8 cellular contexts compared by ENCODE assay signal in the genomic region with DNA sequence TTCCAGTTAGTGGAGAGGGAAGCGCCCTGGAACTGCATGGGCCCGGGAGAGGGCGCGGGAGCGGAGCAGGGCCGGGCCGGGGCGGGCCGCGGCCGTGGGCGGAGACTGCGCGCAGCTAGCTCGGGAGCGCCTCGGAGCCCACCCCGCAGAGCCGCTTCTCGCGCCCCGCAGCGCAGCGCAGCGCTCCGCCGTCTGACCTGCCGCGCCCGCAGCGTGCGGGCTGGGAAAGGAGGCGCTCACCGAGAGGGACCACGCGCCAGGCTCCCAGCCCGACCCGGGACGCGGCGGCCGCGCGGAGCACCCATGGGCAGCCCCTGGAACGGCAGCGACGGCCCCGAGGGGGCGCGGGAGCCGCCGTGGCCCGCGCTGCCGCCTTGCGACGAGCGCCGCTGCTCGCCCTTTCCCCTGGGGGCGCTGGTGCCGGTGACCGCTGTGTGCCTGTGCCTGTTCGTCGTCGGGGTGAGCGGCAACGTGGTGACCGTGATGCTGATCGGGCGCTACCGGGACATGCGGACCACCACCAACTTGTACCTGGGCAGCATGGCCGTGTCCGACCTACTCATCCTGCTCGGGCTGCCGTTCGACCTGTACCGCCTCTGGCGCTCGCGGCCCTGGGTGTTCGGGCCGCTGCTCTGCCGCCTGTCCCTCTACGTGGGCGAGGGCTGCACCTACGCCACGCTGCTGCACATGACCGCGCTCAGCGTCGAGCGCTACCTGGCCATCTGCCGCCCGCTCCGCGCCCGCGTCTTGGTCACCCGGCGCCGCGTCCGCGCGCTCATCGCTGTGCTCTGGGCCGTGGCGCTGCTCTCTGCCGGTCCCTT. TPM values are rescaled to one million over a fixed set of nuclear protein-coding genes. Genes with fewer than 3 reads are reported as not detected.
DNase-seq lines count a peak whose midpoint lies in the region; ATAC-seq and TF ChIP-seq lines count a peak whose summit lies in the region.

A gene with protein sequence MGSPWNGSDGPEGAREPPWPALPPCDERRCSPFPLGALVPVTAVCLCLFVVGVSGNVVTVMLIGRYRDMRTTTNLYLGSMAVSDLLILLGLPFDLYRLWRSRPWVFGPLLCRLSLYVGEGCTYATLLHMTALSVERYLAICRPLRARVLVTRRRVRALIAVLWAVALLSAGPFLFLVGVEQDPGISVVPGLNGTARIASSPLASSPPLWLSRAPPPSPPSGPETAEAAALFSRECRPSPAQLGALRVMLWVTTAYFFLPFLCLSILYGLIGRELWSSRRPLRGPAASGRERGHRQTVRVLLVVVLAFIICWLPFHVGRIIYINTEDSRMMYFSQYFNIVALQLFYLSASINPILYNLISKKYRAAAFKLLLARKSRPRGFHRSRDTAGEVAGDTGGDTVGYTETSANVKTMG (plus strand): TSS at position 304 of the 821 bp plus-strand sequence. CDS start 0 bp downstream, at position 304.

- H3K36me3 Mint-ChIP-seq in effector memory CD8-positive, alpha-beta T cell (ENCODE audit: insufficient read depth), result no peaks in the 10 kb centered on the region

- H3K27ac ChIP-seq in thoracic aorta, result no peak within 1 kb of the TSS

- H3K4me1 ChIP-seq in mucosa of descending colon (ENCODE audit: low read depth) (peaks cover 7% of the 10 kb centered on the region), thoracic aorta (ENCODE audit: control insufficient read depth in 1 of 2, low read depth in 2 of 2) (peaks cover 5 to 18% of the 10 kb centered on the region in 2 donors)

- no peak for TF ChIP-seq CTCF in mucosa of descending colon (IDR thresholded peaks at IDR 0.05)
- peak; percentile 5 for TF ChIP-seq CTCF in thoracic aorta (IDR thresholded peaks at IDR 0.05)

- peaks cover 4 to 13% of the 10 kb centered on the region in 2 donors for H3K4me1 Mint-ChIP-seq in effector memory CD8-positive, alpha-beta T cell (ENCODE audit: low read depth in 2 of 2)

- H3K27ac Mint-ChIP-seq in effector memory CD8-positive, alpha-beta T cell, result no peak within 1 kb of the TSS

- CTCF ChIA-PET in HEK293T (lab: Yijun Ruan, JAX), result no interaction called here

- H3K4me3 ChIP-seq in mucosa of descending colon, result no peak within 1 kb of the TSS
- H3K4me3 ChIP-seq in thoracic aorta, result peak within 1 kb of the TSS; percentile 66

- H3K4me3 Mint-ChIP-seq in effector memory CD8-positive, alpha-beta T cell, result peak within 1 kb of the TSS; percentile 71 to 84

- H3K27me3 Mint-ChIP-seq in effector memory CD8-positive, alpha-beta T cell, result peaks cover 53 to 77% of the 10 kb centered on the region in 2 donors

- H3K9me3 Mint-ChIP-seq in effector memory CD8-positive, alpha-beta T cell, result no peaks in the 10 kb centered on the region

- H3K36me3 ChIP-seq in mucosa of descending colon (ENCODE audit: low read depth) (no peaks in the 10 kb centered on the region), thoracic aorta (no peaks in the 10 kb centered on the region)

- POLR2A ChIA-PET in HEK293T (lab: Yijun Ruan, JAX), result no interaction called here

- peak; percentile 36 for DNase-seq in AG08395 (ENCODE audit: low spot score)
- DNase-seq in HEK293T (ENCODE audit: extremely low spot score), result peak; percentile 73
- peak; percentile 22 to 36 (median 23) for DNase-seq in effector memory CD8-positive, alpha-beta T cell
- DNase-seq in mucosa of descending colon, result peak in 2 of 3 donors; percentile 58 to 65
- DNase-seq in thoracic aorta (ENCODE audit: low spot score), result no peak
- no peak for DNase-seq in SIG-M5 treated with dmso at 0.1 percent for 504 hours (lab: John Stamatoyannopoulos, UW; ENCODE audit: unreplicated experiment)

- intact Hi-C loops in mucosa of descending colon (cut with DNase I, micrococcal nuclease), result no loop called here

- ATAC-seq in activated CD4-positive, CD25-positive, alpha-beta regulatory T cell treated with anti-CD3 and anti-CD28 coated beads, Interleukin-2, amount 50 U/mL, for 24 hours, result peak; percentile 44 to 63
- peak; percentile 81 for ATAC-seq in effector memory CD8-positive, alpha-beta T cell (replicated peaks)
- ATAC-seq in mucosa of descending colon, result peak; percentile 80
- ATAC-seq in thoracic aorta (ENCODE audit: insufficient number of reproducible peaks, low FRiP score, low read depth), result no peak
- no peak for ATAC-seq in HG02571 (IDR thresholded peaks at IDR 0.05; ENCODE audit: unreplicated experiment)

- H3K9me3 ChIP-seq in mucosa of descending colon (no peaks in the 10 kb centered on the region), thoracic aorta (no peaks in the 10 kb centered on the region)

- H3K27me3 ChIP-seq in thoracic aorta (replicated peaks; ENCODE audit: insufficient read depth), result peaks cover 5% of the 10 kb centered on the region

TF ChIP-seq in HEK293T, 16 proteins besides CTCF, POLR2A, EP300 and RAD21:
- TF ChIP-seq L3MBTL2 (conservative IDR thresholded peaks at IDR 0.05) (peak; percentile 39), ARNT (IDR thresholded peaks at IDR 0.05) (0 out of 2 replicates have a peak, but pooled peaks have one; percentile 11), TARDBP (IDR thresholded peaks at IDR 0.05) (no peak), FOXM1 (IDR thresholded peaks at IDR 0.05; ENCODE audit: borderline replicate concordance) (no peak)

RNA-seq across cellular contexts. Expression of the gene that starts here (rescaled TPM):
- total RNA-seq in mucosa of descending colon, result not detected
- 1 to 10 TPM in 1 of 2 donors, under 1 TPM in 1; 0.41 to 2.0 TPM for total RNA-seq in thoracic aorta

Comparison
In these comparisons a context has a peak if more than half of its experiments do, and no peak if none do; other contexts are left out.
1. Peak in DNase-seq and ATAC-seq in mucosa of descending colon; RNA of the gene not detected or under 1 TPM.
2. DNase-seq: peak in AG08395 (single experiment), HEK293T (single experiment) and effector memory CD8-positive, alpha-beta T cell (3 of 3); none in thoracic aorta (single experiment) and SIG-M5 treated with dmso at 0.1 percent for 504 hours (single experiment).
3. ATAC-seq: peak in activated CD4-positive, CD25-positive, alpha-beta regulatory T cell treated with anti-CD3 and anti-CD28 coated beads, Interleukin-2, amount 50 U/mL, for 24 hours (2 of 2) and effector memory CD8-positive, alpha-beta T cell (single experiment); none in thoracic aorta (single experiment) and HG02571 (single experiment).